8 cellular contexts compared by ENCODE assay signal in genomic region chr10:92239185-92239599, GRCh38. TPM values are rescaled to one million over a fixed set of nuclear protein-coding genes. Genes with fewer than 3 reads are reported as not detected.
DNase-seq lines count a peak whose midpoint lies in the region; ATAC-seq and TF ChIP-seq lines count a peak whose summit lies in the region.

No MANE protein-coding gene starts in this region.

- H3K4me3 Mint-ChIP-seq in Calu3 (ENCODE audit: low read depth, unreplicated experiment): peak overlapping the region; percentile 78

- H3K9ac ChIP-seq in parathyroid adenoma: no peak overlapping the region

- H3K79me2 ChIP-seq in parathyroid adenoma: peaks cover 14% of the 10 kb centered on the region

- H2AFZ ChIP-seq in parathyroid adenoma: peak overlapping the region; percentile 83

- TF ChIP-seq CTCF in Calu3 (IDR thresholded peaks at IDR 0.05; ENCODE audit: unreplicated experiment): no peak
- TF ChIP-seq CTCF in RWPE2 (IDR thresholded peaks at IDR 0.05; ENCODE audit: poor library complexity, severe bottlenecking): no peak
- no peak for TF ChIP-seq CTCF in foreskin fibroblast (IDR thresholded peaks at IDR 0.05; ENCODE audit: low read depth, low read length)
- TF ChIP-seq CTCF in parathyroid adenoma (IDR thresholded peaks at IDR 0.05): no peak

- no peaks in the 10 kb centered on the region for H3K27me3 Mint-ChIP-seq in Calu3 (ENCODE audit: unreplicated experiment)

- no peaks in the 10 kb centered on the region for H3K27me3 ChIP-seq in RWPE2 (ENCODE audit: insufficient read depth, poor library complexity, severe bottlenecking)
- no peaks in the 10 kb centered on the region for H3K27me3 ChIP-seq in parathyroid adenoma (ENCODE audit: control insufficient read depth, insufficient read depth, low read length)

- intact Hi-C loops in Calu3 (cut with micrococcal nuclease; ENCODE audit: unreplicated experiment): no loop called here

- peaks cover 41% of the 10 kb centered on the region for H3K4me1 Mint-ChIP-seq in Calu3 (ENCODE audit: low read depth, unreplicated experiment)

- no TSS peak for BruUV-seq in Calu3 (replicated peaks; lab: Mats Ljungman, UMichigan)

- H3K4me3 ChIP-seq in RWPE2 (ENCODE audit: severe bottlenecking) (peak overlapping the region; percentile 49), foreskin fibroblast (ENCODE audit: low read depth in 1 of 2, low read length in 2 of 2) (peak overlapping the region; percentile 59 to 77), parathyroid adenoma (ENCODE audit: low read depth, low read length) (peak overlapping the region; percentile 81)

- no peak for DNase-seq in Calu3
- no peak for DNase-seq in RWPE2 (ENCODE audit: low spot score)
- no peak for DNase-seq in foreskin fibroblast
- no peak for DNase-seq in middle frontal gyrus (ENCODE audit: extremely low spot score, low spot score)
- no peak for DNase-seq in COLO829 (ENCODE audit: low spot score)
- DNase-seq in NCI-H2171 treated with DMSO at 0.1 percent for 48 hours (lab: John Stamatoyannopoulos, UW): no peak
- no peak for DNase-seq in DMS114 treated with DMSO at 0.1 percent for 48 hours (lab: John Stamatoyannopoulos, UW; ENCODE audit: unreplicated experiment)

- peak overlapping the region; percentile 45 for H3K27ac ChIP-seq in RWPE2 (ENCODE audit: poor library complexity, severe bottlenecking)
- peak overlapping the region; percentile 61 for H3K27ac ChIP-seq in parathyroid adenoma

- H3K4me1 ChIP-seq in RWPE2 (ENCODE audit: insufficient read depth, poor library complexity, severe bottlenecking) (peaks cover 39% of the 10 kb centered on the region), parathyroid adenoma (peaks cover 6% of the 10 kb centered on the region)

- peak; percentile 9; the same call in 1 of the 3 replicates for ATAC-seq in RWPE2 (ENCODE audit: low read depth)

- H3K9me3 Mint-ChIP-seq in Calu3 (ENCODE audit: low read depth, unreplicated experiment): no peaks in the 10 kb centered on the region

- CTCF ChIA-PET in Calu3 (lab: Charles Lee): interaction anchor here (0.7 to 1.0 kb wide), 4 partner anchors 25 to 151 kb away, joined by 3 to 4 read pairs (median 4); partner anchors contain the start of genes CPEB3 and MARCHF5

- peak overlapping the region; percentile 95 for H3K4me2 ChIP-seq in parathyroid adenoma (ENCODE audit: low read length)

- H3K9me3 ChIP-seq in RWPE2 (ENCODE audit: severe bottlenecking) (no peaks in the 10 kb centered on the region), parathyroid adenoma (ENCODE audit: control insufficient read depth, low read length) (no peaks in the 10 kb centered on the region)

- H3K27ac Mint-ChIP-seq in Calu3 (ENCODE audit: unreplicated experiment): peak overlapping the region; percentile 89

- H3K36me3 Mint-ChIP-seq in Calu3 (ENCODE audit: insufficient read depth, unreplicated experiment): peaks cover 27% of the 10 kb centered on the region

- H3K36me3 ChIP-seq in RWPE2 (ENCODE audit: low read depth) (no peaks in the 10 kb centered on the region), parathyroid adenoma (ENCODE audit: control insufficient read depth, insufficient read depth, low read length) (no peaks in the 10 kb centered on the region)

RNA-seq across cellular contexts. Expression of gene CPEB3, which starts 51.7 kb away (rescaled TPM):
- total RNA-seq in Calu3 (2022): 2.8 and 3.6 TPM in 2 replicates

RNA-seq across cellular contexts. Expression of gene MARCHF5, which starts 51.8 kb away (rescaled TPM):
- 27.1 and 28.1 TPM in 2 replicates for total RNA-seq in Calu3 (2022)
